ENCODE assay signal across 18 cellular contexts in genomic region chr16:58034128-58034685, GRCh38.
"Had no signal": no experiment of that assay in that cellular context is flagged by ENCODE, and none has a peak within 500 bp of the region (broad histone marks: within the 10 kb centered on the region; RNA-seq: fewer than 3 reads in every experiment).

No MANE protein-coding gene starts in this region.

- ATAC-seq: activated CD4-positive, alpha-beta T cell treated with anti-CD3 and anti-CD28 coated beads for 36 hours; activated T-cell treated with anti-CD3 and anti-CD28 coated beads, Interleukin-2, amount 50 U/mL, for 4 hours; esophagus mucosa; lower lobe of right lung; T-helper 17 cell had no signal

- H3K9me3 ChIP-seq: adrenal gland, colonic mucosa, lower lobe of right lung, ovary, thoracic aorta had no signal

- H3K4me1 Mint-ChIP-seq: activated CD4-positive, alpha-beta T cell treated with anti-CD3 and anti-CD28 coated beads for 36 hours; activated naive CD4-positive, alpha-beta T cell treated with anti-CD3 and anti-CD28 coated beads, Interleukin-2, amount 50 U/mL, for 24 hours; T-helper 17 cell had no signal

- H3K4me3 Mint-ChIP-seq: activated CD4-positive, alpha-beta memory T cell treated with anti-CD3 and anti-CD28 coated beads for 36 hours; activated CD4-positive, alpha-beta T cell treated with anti-CD3 and anti-CD28 coated beads for 36 hours; activated naive CD4-positive, alpha-beta T cell treated with anti-CD3 and anti-CD28 coated beads, Interleukin-2, amount 50 U/mL, for 24 hours; activated T-cell treated with anti-CD3 and anti-CD28 coated beads, Interleukin-2, amount 50 U/mL, for 4 hours; mesothelial cell of epicardium; nephron progenitor cell; T-helper 17 cell had no signal

- H3K27me3 ChIP-seq: adrenal gland, colonic mucosa, ovary had no signal

- H3K27ac ChIP-seq: adrenal gland, colonic mucosa, lower lobe of right lung, ovary, thoracic aorta had no signal

- H3K27ac Mint-ChIP-seq: activated CD4-positive, alpha-beta memory T cell treated with anti-CD3 and anti-CD28 coated beads for 36 hours; activated CD4-positive, alpha-beta T cell treated with anti-CD3 and anti-CD28 coated beads for 36 hours; activated naive CD4-positive, alpha-beta T cell treated with anti-CD3 and anti-CD28 coated beads, Interleukin-2, amount 50 U/mL, for 24 hours; mesothelial cell of epicardium; nephron progenitor cell; T-helper 17 cell had no signal

- H3K9me3 Mint-ChIP-seq: activated CD4-positive, alpha-beta memory T cell treated with anti-CD3 and anti-CD28 coated beads for 36 hours; activated naive CD4-positive, alpha-beta T cell treated with anti-CD3 and anti-CD28 coated beads, Interleukin-2, amount 50 U/mL, for 24 hours; activated T-cell treated with anti-CD3 and anti-CD28 coated beads, Interleukin-2, amount 50 U/mL, for 4 hours; mesothelial cell of epicardium; nephron progenitor cell had no signal

- H3K27me3 Mint-ChIP-seq: activated CD4-positive, alpha-beta memory T cell treated with anti-CD3 and anti-CD28 coated beads for 36 hours; activated CD4-positive, alpha-beta T cell treated with anti-CD3 and anti-CD28 coated beads for 36 hours; activated naive CD4-positive, alpha-beta T cell treated with anti-CD3 and anti-CD28 coated beads, Interleukin-2, amount 50 U/mL, for 24 hours; T-helper 17 cell had no signal

- DNase-seq: activated CD4-positive, alpha-beta memory T cell treated with anti-CD3 and anti-CD28 coated beads for 36 hours; activated CD4-positive, alpha-beta T cell treated with anti-CD3 and anti-CD28 coated beads for 36 hours; activated effector memory CD4-positive, alpha-beta T cell treated with Interleukin-2 at 50 U/mL for 16 hours; activated T-cell treated with anti-CD3 and anti-CD28 coated beads, Interleukin-2, amount 50 U/mL, for 4 hours; adrenal gland; caudate nucleus; colonic mucosa; kidney glomerular epithelial cell; lower lobe of right lung; nephron progenitor cell; ovary; stimulated activated CD4-positive, alpha-beta T cell treated with anti-CD3 and anti-CD28 coated beads, Interleukin-1b, Interleukin-23, amount 100 ng/mL, for 48 hours; T-helper 17 cell; WERI-Rb-1 had no signal

- H3K36me3 ChIP-seq: adrenal gland, colonic mucosa, ovary, thoracic aorta, WERI-Rb-1 had no signal

- H3K4me1 ChIP-seq: colonic mucosa had no signal

- H3K36me3 Mint-ChIP-seq: activated CD4-positive, alpha-beta memory T cell treated with anti-CD3 and anti-CD28 coated beads for 36 hours; activated naive CD4-positive, alpha-beta T cell treated with anti-CD3 and anti-CD28 coated beads, Interleukin-2, amount 50 U/mL, for 24 hours; mesothelial cell of epicardium had no signal

- H3K4me3 ChIP-seq: adrenal gland, colonic mucosa, lower lobe of right lung, ovary, thoracic aorta had no signal
